ENCODE assay signal across 17 cellular contexts in genomic region chr1:230189276-230190183, GRCh38.
DNase-seq lines count a peak whose midpoint lies in the region; ATAC-seq and TF ChIP-seq lines count a peak whose summit lies in the region.
"Had no signal": no experiment of that assay in that cellular context is flagged by ENCODE, and none has a peak within 500 bp of the region (broad histone marks: within the 10 kb centered on the region; RNA-seq: fewer than 3 reads in every experiment).

No MANE protein-coding gene starts in this region.

- DNase-seq in activated CD8-positive, alpha-beta T cell treated with anti-CD3 and anti-CD28 coated beads, Interleukin-2, amount 10 ng/mL, durations not matched to agents 7 days and 5 days: peak; percentile 9
- no peak for DNase-seq in activated CD8-positive, alpha-beta T cell treated with anti-CD3 and anti-CD28 coated beads for 36 hours
- peak; percentile 93 for DNase-seq in NCI-H2029 (lab: John Stamatoyannopoulos, UW)
- DNase-seq in SHP77 (lab: John Stamatoyannopoulos, UW): peak; percentile 67 to 78
- no peak for DNase-seq in tibial artery
- DNase-seq in stimulated activated CD4-positive, alpha-beta T cell treated with anti-CD3 and anti-CD28 coated beads, Interleukin-4, amount 100 ng/mL, for 4 hours: no peak
- DNase-seq in GM10248 (ENCODE audit: extremely low spot score): no peak
- DNase-seq: 8988T; activated naive CD8-positive, alpha-beta T cell treated with anti-CD3 and anti-CD28 coated beads, Interleukin-2, amount 10 ng/mL, durations not matched to agents 7 days and 5 days; GF-D8; retina; stimulated activated CD4-positive, alpha-beta T cell treated with anti-CD3 and anti-CD28 coated beads, Interleukin-4, amount 100 ng/mL, for 1 hour had no signal

- no peak for ATAC-seq in activated CD8-positive, alpha-beta T cell treated with anti-CD3 and anti-CD28 coated beads, Interleukin-2, amount 10 ng/mL, durations not matched to agents 7 days and 5 days
- ATAC-seq in activated CD8-positive, alpha-beta T cell treated with anti-CD3 and anti-CD28 coated beads for 36 hours: no peak
- no peak for ATAC-seq in HG03025 (IDR thresholded peaks at IDR 0.05; ENCODE audit: low FRiP score, unreplicated experiment)
- ATAC-seq: naive thymus-derived CD4-positive, alpha-beta T cell; stimulated activated effector memory CD8-positive, alpha-beta T cell treated with anti-CD3 and anti-CD28 coated beads, Interleukin-12 subunit alpha, Interleukin-12 subunit beta, amount 100 ng/mL, for 72 hours had no signal

- peaks cover 0 to 50% (median 19%) of the 10 kb centered on the region in 4 donors for H3K4me1 ChIP-seq in tibial artery

- no peaks in the 10 kb centered on the region for H3K9me3 ChIP-seq in tibial artery

- CTCF ChIA-PET in activated CD8-positive, alpha-beta T cell treated with anti-CD3 and anti-CD28 coated beads, Interleukin-2, amount 10 ng/mL, durations not matched to agents 7 days and 5 days (lab: Charles Lee): no interaction called here
- CTCF ChIA-PET in activated CD8-positive, alpha-beta T cell treated with anti-CD3 and anti-CD28 coated beads for 36 hours (lab: Charles Lee): no interaction called here
- CTCF ChIA-PET in GM10248 (lab: Yijun Ruan, JAX): no interaction called here

- no peaks in the 10 kb centered on the region for H3K27me3 Mint-ChIP-seq in activated CD8-positive, alpha-beta T cell treated with anti-CD3 and anti-CD28 coated beads, Interleukin-2, amount 10 ng/mL, durations not matched to agents 7 days and 5 days (ENCODE audit: low read depth)
- H3K27me3 Mint-ChIP-seq in activated CD8-positive, alpha-beta T cell treated with anti-CD3 and anti-CD28 coated beads for 36 hours: no peaks in the 10 kb centered on the region
- H3K27me3 Mint-ChIP-seq: activated naive CD8-positive, alpha-beta T cell treated with anti-CD3 and anti-CD28 coated beads, Interleukin-2, amount 10 ng/mL, durations not matched to agents 7 days and 5 days; naive thymus-derived CD4-positive, alpha-beta T cell had no signal

- peaks cover 49% of the 10 kb centered on the region for H3K4me1 Mint-ChIP-seq in activated CD8-positive, alpha-beta T cell treated with anti-CD3 and anti-CD28 coated beads, Interleukin-2, amount 10 ng/mL, durations not matched to agents 7 days and 5 days (ENCODE audit: low read depth)
- peaks cover 31% of the 10 kb centered on the region for H3K4me1 Mint-ChIP-seq in activated CD8-positive, alpha-beta T cell treated with anti-CD3 and anti-CD28 coated beads for 36 hours (ENCODE audit: low read depth)

- H3K4me3 ChIP-seq in tibial artery: no peak overlapping the region
- H3K4me3 ChIP-seq: SK-N-MC had no signal

- intact Hi-C loops in activated CD8-positive, alpha-beta T cell treated with anti-CD3 and anti-CD28 coated beads for 36 hours (cut with micrococcal nuclease): no loop called here
- intact Hi-C loops in tibial artery (cut with DNase I; ENCODE audit: low total_unique reads): no loop called here

- H3K36me3 ChIP-seq in tibial artery: no peaks in the 10 kb centered on the region

- H3K36me3 Mint-ChIP-seq in activated CD8-positive, alpha-beta T cell treated with anti-CD3 and anti-CD28 coated beads, Interleukin-2, amount 10 ng/mL, durations not matched to agents 7 days and 5 days (ENCODE audit: low read depth): peaks cover 9% of the 10 kb centered on the region
- H3K36me3 Mint-ChIP-seq in activated CD8-positive, alpha-beta T cell treated with anti-CD3 and anti-CD28 coated beads for 36 hours (ENCODE audit: low read depth): peaks cover 28% of the 10 kb centered on the region

- no peaks in the 10 kb centered on the region for H3K27me3 ChIP-seq in tibial artery

- POLR2A ChIA-PET in activated CD8-positive, alpha-beta T cell treated with anti-CD3 and anti-CD28 coated beads, Interleukin-2, amount 10 ng/mL, durations not matched to agents 7 days and 5 days (lab: Charles Lee): no interaction called here
- POLR2A ChIA-PET in activated CD8-positive, alpha-beta T cell treated with anti-CD3 and anti-CD28 coated beads for 36 hours (lab: Charles Lee): no interaction called here
- POLR2A ChIA-PET in GM10248 (lab: Yijun Ruan, JAX): no interaction called here

- peak overlapping the region; percentile 7 to 61 for H3K27ac ChIP-seq in tibial artery
- H3K27ac ChIP-seq: SK-N-MC, VCaP had no signal

- H3K9me3 Mint-ChIP-seq in activated CD8-positive, alpha-beta T cell treated with anti-CD3 and anti-CD28 coated beads, Interleukin-2, amount 10 ng/mL, durations not matched to agents 7 days and 5 days (ENCODE audit: insufficient read depth): no peaks in the 10 kb centered on the region
- H3K9me3 Mint-ChIP-seq in activated CD8-positive, alpha-beta T cell treated with anti-CD3 and anti-CD28 coated beads for 36 hours: no peaks in the 10 kb centered on the region
- H3K9me3 Mint-ChIP-seq: activated naive CD8-positive, alpha-beta T cell treated with anti-CD3 and anti-CD28 coated beads, Interleukin-2, amount 10 ng/mL, durations not matched to agents 7 days and 5 days had no signal

- no peak for TF ChIP-seq CTCF in activated CD8-positive, alpha-beta T cell treated with anti-CD3 and anti-CD28 coated beads for 36 hours (IDR thresholded peaks at IDR 0.05)
- TF ChIP-seq CTCF in tibial artery (IDR thresholded peaks at IDR 0.05): no peak
- TF ChIP-seq CTCF in GM10248 (IDR thresholded peaks at IDR 0.05; ENCODE audit: control extremely low read depth, extremely low read depth, low read depth, missing control alignments): no peak

- no peak overlapping the region for H3K27ac Mint-ChIP-seq in activated CD8-positive, alpha-beta T cell treated with anti-CD3 and anti-CD28 coated beads, Interleukin-2, amount 10 ng/mL, durations not matched to agents 7 days and 5 days
- no peak overlapping the region for H3K27ac Mint-ChIP-seq in activated CD8-positive, alpha-beta T cell treated with anti-CD3 and anti-CD28 coated beads for 36 hours
- H3K27ac Mint-ChIP-seq: activated naive CD8-positive, alpha-beta T cell treated with anti-CD3 and anti-CD28 coated beads, Interleukin-2, amount 10 ng/mL, durations not matched to agents 7 days and 5 days; stimulated activated effector memory CD8-positive, alpha-beta T cell treated with anti-CD3 and anti-CD28 coated beads, Interleukin-12 subunit alpha, Interleukin-12 subunit beta, amount 100 ng/mL, for 72 hours had no signal

- H3K4me3 Mint-ChIP-seq in activated CD8-positive, alpha-beta T cell treated with anti-CD3 and anti-CD28 coated beads, Interleukin-2, amount 10 ng/mL, durations not matched to agents 7 days and 5 days: no peak overlapping the region
- H3K4me3 Mint-ChIP-seq in activated CD8-positive, alpha-beta T cell treated with anti-CD3 and anti-CD28 coated beads for 36 hours: no peak overlapping the region
- H3K4me3 Mint-ChIP-seq: activated naive CD8-positive, alpha-beta T cell treated with anti-CD3 and anti-CD28 coated beads, Interleukin-2, amount 10 ng/mL, durations not matched to agents 7 days and 5 days; stimulated activated effector memory CD8-positive, alpha-beta T cell treated with anti-CD3 and anti-CD28 coated beads, Interleukin-12 subunit alpha, Interleukin-12 subunit beta, amount 100 ng/mL, for 72 hours had no signal

Comparison
In these comparisons a context has a peak if more than half of its experiments do, and no peak if none do; other contexts are left out.
1. DNase-seq: peak in activated CD8-positive, alpha-beta T cell treated with anti-CD3 and anti-CD28 coated beads, Interleukin-2, amount 10 ng/mL, durations not matched to agents 7 days and 5 days (single experiment), NCI-H2029 (single experiment) and SHP77 (2 of 2); none in activated CD8-positive, alpha-beta T cell treated with anti-CD3 and anti-CD28 coated beads for 36 hours (single experiment), tibial artery (0 of 2), stimulated activated CD4-positive, alpha-beta T cell treated with anti-CD3 and anti-CD28 coated beads, Interleukin-4, amount 100 ng/mL, for 4 hours (0 of 2) and GM10248 (single experiment).